23 cellular contexts compared by ENCODE assay signal in the genomic region with DNA sequence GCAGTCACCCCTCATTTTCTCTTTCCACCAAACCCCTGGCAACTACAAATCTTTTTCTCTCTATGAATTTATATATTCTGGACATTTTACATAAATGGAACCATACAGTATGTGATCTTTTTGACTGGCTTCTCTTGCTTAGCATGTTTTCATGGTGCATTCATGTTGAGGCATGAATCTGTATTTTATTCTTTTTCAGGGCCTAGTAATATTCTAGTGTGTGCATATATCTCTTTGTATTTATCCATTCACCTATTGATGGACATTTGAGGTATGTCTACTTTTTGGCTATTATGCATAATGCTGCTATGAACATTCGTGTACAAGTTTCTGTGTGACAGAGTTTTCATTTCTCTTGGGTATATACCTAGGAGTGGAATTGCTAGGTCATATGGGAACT.
A peak's percentile ranks its signal among the peaks of the same experiment; 100 is the strongest.
DNase-seq lines count a peak whose midpoint lies in the region; ATAC-seq and TF ChIP-seq lines count a peak whose summit lies in the region.
"Had no signal": no experiment of that assay in that cellular context is flagged by ENCODE, and none has a peak within 500 bp of the region (broad histone marks: within the 10 kb centered on the region; RNA-seq: fewer than 3 reads in every experiment).

No MANE protein-coding gene starts in this region.

- H3K27me3 Mint-ChIP-seq in WTC11 (ENCODE audit: low read depth) = no peaks in the 10 kb centered on the region
- peaks cover 2% of the 10 kb centered on the region for H3K27me3 Mint-ChIP-seq in neural progenitor cell (ENCODE audit: insufficient read depth, low read depth)
- H3K27me3 Mint-ChIP-seq in GM23338 (ENCODE audit: insufficient read depth, low read depth, poor library complexity) = no peaks in the 10 kb centered on the region

- H3K9ac ChIP-seq in neural progenitor cell = no peak overlapping the region
- H3K9ac ChIP-seq: BLaER1 had no signal

- H3K27ac ChIP-seq in HEK293 (ENCODE audit: extremely low read depth, low read depth, low read length) (no peak overlapping the region), neural progenitor cell (no peak overlapping the region), GM23338 (ENCODE audit: low read depth) (no peak overlapping the region)
- H3K27ac ChIP-seq: BLaER1 had no signal

- H3K4me1 ChIP-seq in HEK293 (ENCODE audit: control insufficient read depth, insufficient read depth, low read length) (no peaks in the 10 kb centered on the region), neural progenitor cell (no peaks in the 10 kb centered on the region), GM23338 (ENCODE audit: insufficient read depth) (no peaks in the 10 kb centered on the region)
- H3K4me1 ChIP-seq: BE2C, BLaER1 had no signal

- H3K27ac Mint-ChIP-seq in WTC11 (no peak overlapping the region), neural progenitor cell (no peak overlapping the region), GM23338 (no peak overlapping the region)
- H3K27ac Mint-ChIP-seq: CD14-positive monocyte; CD4-positive, alpha-beta memory T cell; CD4-positive, CD25-positive, alpha-beta regulatory T cell; CD8-positive, alpha-beta memory T cell had no signal

- H3K36me3 ChIP-seq in HEK293 (ENCODE audit: control insufficient read depth in 2 of 2, insufficient read depth in 1 of 2, low read length in 2 of 2) = no peaks in the 10 kb centered on the region
- H3K36me3 ChIP-seq in neural progenitor cell = no peaks in the 10 kb centered on the region
- no peaks in the 10 kb centered on the region for H3K36me3 ChIP-seq in GM23338 (ENCODE audit: insufficient read depth)
- H3K36me3 ChIP-seq: BE2C, BLaER1 had no signal

- no peaks in the 10 kb centered on the region for H3K79me2 ChIP-seq in neural progenitor cell (ENCODE audit: low read depth)
- H3K79me2 ChIP-seq in GM23338 (replicated peaks; ENCODE audit: insufficient read depth) = no peaks in the 10 kb centered on the region

- ATAC-seq in WTC11 (no peak), GM23338 (no peak), GM21529 (IDR thresholded peaks at IDR 0.05; ENCODE audit: unreplicated experiment) (no peak)
- ATAC-seq: GM12878 had no signal

- CTCF ChIA-PET in HEK293 (lab: Yijun Ruan, JAX) (no interaction called here), WTC11 (lab: Charles Lee) (no interaction called here)

- H3K9me3 ChIP-seq in HEK293 (ENCODE audit: control insufficient read depth, insufficient read depth, low read depth, low read length) (no peaks in the 10 kb centered on the region), neural progenitor cell (ENCODE audit: low read depth) (no peaks in the 10 kb centered on the region)
- H3K9me3 ChIP-seq: BE2C had no signal

- POLR2A ChIA-PET in HEK293 (lab: Yijun Ruan, JAX) (no interaction called here), WTC11 (lab: Charles Lee) (no interaction called here)

- H3K4me3 Mint-ChIP-seq in WTC11 (no peak overlapping the region), neural progenitor cell (peak overlapping the region; percentile 0), GM23338 (no peak overlapping the region)
- H3K4me3 Mint-ChIP-seq: CD14-positive monocyte; CD4-positive, alpha-beta memory T cell; CD4-positive, CD25-positive, alpha-beta regulatory T cell; CD8-positive, alpha-beta memory T cell had no signal

- H3K9me3 Mint-ChIP-seq in WTC11 (peaks cover 28% of the 10 kb centered on the region), neural progenitor cell (peaks cover 2% of the 10 kb centered on the region), GM23338 (peaks cover 13% of the 10 kb centered on the region; the same call in 2 of the 3 replicates)

- no peaks in the 10 kb centered on the region for H3F3A ChIP-seq in neural progenitor cell (ENCODE audit: low read depth)
- no peaks in the 10 kb centered on the region for H3F3A ChIP-seq in GM23338 (replicated peaks; ENCODE audit: low read depth)

- no peaks in the 10 kb centered on the region for H4K20me1 ChIP-seq in neural progenitor cell (ENCODE audit: low read depth)
- no peaks in the 10 kb centered on the region for H4K20me1 ChIP-seq in GM23338 (replicated peaks; ENCODE audit: insufficient read depth)
- H4K20me1 ChIP-seq: BLaER1 had no signal

- H3K27me3 ChIP-seq in neural progenitor cell = no peaks in the 10 kb centered on the region
- no peaks in the 10 kb centered on the region for H3K27me3 ChIP-seq in GM23338 (ENCODE audit: insufficient read depth)
- H3K27me3 ChIP-seq: BE2C, BLaER1 had no signal

- DNase-seq in WTC11 (ENCODE audit: low spot score) (no peak), neural progenitor cell (ENCODE audit: low spot score) (no peak), GM23338 (ENCODE audit: low spot score) (no peak)
- DNase-seq: 8988T; ACHN; BE2C; C1 segment of cervical spinal cord; CD4-positive, alpha-beta memory T cell; CD4-positive, CD25-positive, alpha-beta regulatory T cell; CD8-positive, alpha-beta memory T cell; COR-L47; DMS 273 treated with DMSO at 0.1 percent for 48 hours; DMS153; DMS53; DMS79; DND-41; EL; GDM1 had no signal

- H3K9me2 ChIP-seq in GM23338 (ENCODE audit: insufficient read depth) = 0 out of 2 replicates have a peak, but pooled peaks cover 7% of the 10 kb centered on the region

- TF ChIP-seq CTCF in HEK293 (tag by site-specific recombination; IDR thresholded peaks at IDR 0.05) (no peak), WTC11 (IDR thresholded peaks at IDR 0.05) (no peak), neural progenitor cell (IDR thresholded peaks at IDR 0.05) (no peak), GM23338 (conservative IDR thresholded peaks at IDR 0.05; ENCODE audit: low read depth in 2 of 2) (no peak)

- H3K4me3 ChIP-seq in HEK293 (ENCODE audit: low read depth, low read length) = no peak overlapping the region
- H3K4me3 ChIP-seq in neural progenitor cell = no peak overlapping the region
- no peak overlapping the region for H3K4me3 ChIP-seq in GM23338
- H3K4me3 ChIP-seq: BLaER1, GM12878 had no signal

- no peak overlapping the region for H3K4me2 ChIP-seq in neural progenitor cell
- H3K4me2 ChIP-seq in GM23338 = no peak overlapping the region
- H3K4me2 ChIP-seq: BLaER1 had no signal

- H2AFZ ChIP-seq in neural progenitor cell (replicated peaks) (no peak overlapping the region), GM23338 (no peak overlapping the region)

- H3K36me3 Mint-ChIP-seq in WTC11 (peaks cover 7% of the 10 kb centered on the region), neural progenitor cell (no peaks in the 10 kb centered on the region), GM23338 (ENCODE audit: low read depth) (peaks cover 3% of the 10 kb centered on the region; the same call in 1 of the 3 replicates)
- H3K36me3 Mint-ChIP-seq: CD14-positive monocyte; CD4-positive, alpha-beta memory T cell had no signal

- H3K4me1 Mint-ChIP-seq in WTC11 (no peaks in the 10 kb centered on the region), neural progenitor cell (no peaks in the 10 kb centered on the region), GM23338 (no peaks in the 10 kb centered on the region)
- H3K4me1 Mint-ChIP-seq: CD4-positive, alpha-beta memory T cell; CD4-positive, CD25-positive, alpha-beta regulatory T cell; CD8-positive, alpha-beta memory T cell had no signal

TF ChIP-seq in HEK293, 187 proteins besides CTCF, POLR2A, EP300 and RAD21:
- TF ChIP-seq ZNF830 (tag by site-specific recombination; IDR thresholded peaks at IDR 0.05; ENCODE audit: low read depth) (no peak), ZNF214 (tag by site-specific recombination; IDR thresholded peaks at IDR 0.05; ENCODE audit: borderline replicate concordance) (no peak), ZNF146 (tag by site-specific recombination; IDR thresholded peaks at IDR 0.05) (peak; percentile 80), SALL2 (tag by site-specific recombination; IDR thresholded peaks at IDR 0.05; ENCODE audit: borderline replicate concordance) (no peak), ZNF19 (tag by site-specific recombination; IDR thresholded peaks at IDR 0.05; ENCODE audit: low read depth) (no peak), ZNF140 (tag by site-specific recombination; IDR thresholded peaks at IDR 0.05) (0 out of 2 replicates have a peak, but pooled peaks have one; percentile 6)
TF ChIP-seq in HEK293: peak in this region for 2.

TF ChIP-seq in WTC11, 78 proteins besides CTCF, POLR2A, EP300 and RAD21 (continues in another document):
- 0 out of 2 replicates have a peak, but pooled peaks have one; percentile 9 for TF ChIP-seq GTF2I (CRISPR knock-in tag; conservative IDR thresholded peaks at IDR 0.05)
- TF ChIP-seq, protein P1, sequence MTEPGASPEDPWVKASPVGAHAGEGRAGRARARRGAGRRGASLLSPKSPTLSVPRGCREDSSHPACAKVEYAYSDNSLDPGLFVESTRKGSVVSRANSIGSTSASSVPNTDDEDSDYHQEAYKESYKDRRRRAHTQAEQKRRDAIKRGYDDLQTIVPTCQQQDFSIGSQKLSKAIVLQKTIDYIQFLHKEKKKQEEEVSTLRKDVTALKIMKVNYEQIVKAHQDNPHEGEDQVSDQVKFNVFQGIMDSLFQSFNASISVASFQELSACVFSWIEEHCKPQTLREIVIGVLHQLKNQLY (CRISPR knock-in tag; IDR thresholded peaks at IDR 0.05) = no peak
- TF ChIP-seq, protein P2, sequence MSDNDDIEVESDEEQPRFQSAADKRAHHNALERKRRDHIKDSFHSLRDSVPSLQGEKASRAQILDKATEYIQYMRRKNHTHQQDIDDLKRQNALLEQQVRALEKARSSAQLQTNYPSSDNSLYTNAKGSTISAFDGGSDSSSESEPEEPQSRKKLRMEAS (CRISPR knock-in tag; IDR thresholded peaks at IDR 0.05) = no peak
